ENCODE assay signal across 20 cellular contexts in the genomic region with DNA sequence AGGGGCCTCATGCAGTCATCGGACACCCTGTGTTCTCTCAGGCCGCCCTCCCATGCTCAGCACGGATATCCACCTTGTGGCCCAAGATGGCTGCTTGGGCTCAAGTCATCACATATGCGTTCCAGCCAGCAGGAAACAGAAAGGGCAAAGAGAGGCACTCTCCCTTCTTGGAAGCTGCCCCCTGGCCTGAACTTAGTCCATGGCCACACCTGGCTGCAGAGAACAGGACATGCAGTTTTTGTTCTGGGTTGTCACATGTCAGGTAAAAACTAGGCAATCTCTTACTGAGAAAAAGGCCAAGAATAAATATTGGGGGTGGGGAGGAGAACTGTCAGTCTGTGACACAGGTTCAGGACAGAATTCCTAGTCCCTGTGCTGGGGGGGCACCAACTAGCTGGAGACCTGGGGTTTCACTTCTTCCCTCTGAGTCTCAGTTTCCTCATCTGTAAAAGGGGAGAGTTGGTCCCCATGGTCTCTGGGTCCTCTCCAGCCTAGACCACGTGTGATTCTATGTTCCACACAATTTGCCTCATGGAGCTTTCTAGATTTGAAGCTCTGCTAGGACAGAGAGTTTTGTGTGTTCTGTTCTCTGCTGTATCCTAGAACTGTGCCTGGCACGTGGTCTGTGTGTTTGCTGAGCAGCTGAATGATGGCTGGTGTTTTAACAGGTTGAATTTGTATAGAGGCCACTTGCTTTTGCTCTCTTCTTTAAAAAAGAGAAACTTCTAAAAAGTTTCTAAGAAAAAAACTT.
"Had no signal": no experiment of that assay in that cellular context is flagged by ENCODE, and none has a peak within 500 bp of the region (broad histone marks: within the 10 kb centered on the region; RNA-seq: fewer than 3 reads in every experiment).

No MANE protein-coding gene starts in this region.

- H3K9me3 Mint-ChIP-seq: activated naive CD4-positive, alpha-beta T cell treated with anti-CD3 and anti-CD28 coated beads for 36 hours; activated T-helper 2 cell treated with anti-CD3 and anti-CD28 coated beads, Interferon-gamma antibody, Interleukin-2, Interleukin-4, amounts not matched to agents 10 μg/mL and 5 μg/mL and 100 μg/mL, durations not matched to agents 14 hours and 24 hours and 36 hours; immature natural killer cell; naive thymus-derived CD8-positive, alpha-beta T cell; T-cell had no signal

- H3K36me3 ChIP-seq: ascending aorta, breast epithelium, esophagus squamous epithelium, tibial nerve had no signal

- ATAC-seq: naive thymus-derived CD8-positive, alpha-beta T cell had no signal

- H3K27me3 ChIP-seq: ascending aorta, breast epithelium had no signal

- H3K27ac ChIP-seq: breast epithelium, esophagus squamous epithelium, tibial nerve had no signal

- DNase-seq: activated CD4-positive, alpha-beta T cell treated with anti-CD3 and anti-CD28 coated beads, Interleukin-2, amount 50 U/mL, for 48 hours; activated CD4-positive, CD25-positive, alpha-beta regulatory T cell treated with anti-CD3 and anti-CD28 coated beads, Interleukin-2, amount 50 U/mL, for 72 hours; activated T-cell treated with anti-CD3 and anti-CD28 coated beads, Interleukin-2, amount 50 U/mL, for 1 hour; cerebellar nuclear complex; effector CD8-positive, alpha-beta T cell; esophagus squamous epithelium; glutamatergic neuron; immature natural killer cell; stimulated activated CD4-positive, alpha-beta T cell treated with anti-CD3 and anti-CD28 coated beads, Interleukin-15, amount 100 ng/mL, for 24 hours; stimulated activated CD4-positive, alpha-beta T cell treated with anti-CD3 and anti-CD28 coated beads, Interleukin-4, amount 100 ng/mL, for 1 hour; stimulated activated naive CD4-positive, alpha-beta T cell; substantia nigra; T-cell; T1000 had no signal

- H3K4me3 ChIP-seq: ascending aorta, breast epithelium, esophagus squamous epithelium, tibial nerve had no signal

- H3K4me3 Mint-ChIP-seq: immature natural killer cell had no signal

- H3K36me3 Mint-ChIP-seq: immature natural killer cell; naive thymus-derived CD8-positive, alpha-beta T cell; T-cell had no signal

- H3K27ac Mint-ChIP-seq: immature natural killer cell had no signal

- H3K4me1 Mint-ChIP-seq: immature natural killer cell had no signal

- H3K4me1 ChIP-seq: breast epithelium, esophagus squamous epithelium, tibial nerve had no signal

- H3K9me3 ChIP-seq: ascending aorta, breast epithelium, esophagus squamous epithelium had no signal
